Comparison of ENCODE assay signal across 40 cellular contexts in genomic region chr5:66745297-66745696, GRCh38.
"Had no signal": no experiment of that assay in that cellular context is flagged by ENCODE, and none has a peak within 500 bp of the region (broad histone marks: within the 10 kb centered on the region; RNA-seq: fewer than 3 reads in every experiment).

No MANE protein-coding gene starts in this region.

- H3K27me3 Mint-ChIP-seq: activated naive CD8-positive, alpha-beta T cell treated with anti-CD3 and anti-CD28 coated beads, Interleukin-2, amount 10 ng/mL, durations not matched to agents 7 days and 5 days; brain had no signal

- FAIRE-seq: astrocyte, bronchial epithelial cell had no signal

- H3K9me3 Mint-ChIP-seq: activated naive CD4-positive, alpha-beta T cell treated with anti-CD3 and anti-CD28 coated beads for 36 hours; activated naive CD4-positive, alpha-beta T cell treated with anti-CD3 and anti-CD28 coated beads, Interleukin-2, amount 10 ng/mL, durations not matched to agents 7 days and 5 days; activated naive CD4-positive, alpha-beta T cell treated with anti-CD3 and anti-CD28 coated beads, Interleukin-2, amount 50 U/mL, for 72 hours; activated naive CD8-positive, alpha-beta T cell treated with anti-CD3 and anti-CD28 coated beads for 36 hours; activated naive CD8-positive, alpha-beta T cell treated with anti-CD3 and anti-CD28 coated beads, Interleukin-2, amount 50 U/mL, for 24 hours; activated T-cell treated with anti-CD3 and anti-CD28 coated beads, Interleukin-2, amount 50 U/mL, for 24 hours; activated T-cell treated with anti-CD3 and anti-CD28 coated beads, Interleukin-2, amount 50 U/mL, for 4 hours; activated T-helper 1 cell treated with anti-CD3 and anti-CD28 coated beads, Interleukin-12 subunit alpha, Interleukin-12 subunit beta, Interleukin-2, Interleukin-4 antibody, amounts not matched to agents 30 ng/mL and 10 ng/mL and 1 ng/mL, durations not matched to agents 14 hours and 24 hours and 36 hours; activated T-helper 17 cell treated with anti-CD3 and anti-CD28 coated beads, Interleukin-2, amount 50 U/mL, for 72 hours; central memory CD8-positive, alpha-beta T cell had no signal

- DNase-seq: activated effector memory CD4-positive, alpha-beta T cell treated with anti-CD3 and anti-CD28 coated beads, Interleukin-2, amount 50 U/mL, for 16 hours; activated effector memory CD4-positive, alpha-beta T cell treated with Interleukin-2 at 50 U/mL for 16 hours; activated gamma-delta T cell; activated gamma-delta T cell treated with Interleukin-2 at 50 U/mL for 16 hours; activated naive CD4-positive, alpha-beta T cell; activated naive CD4-positive, alpha-beta T cell treated with anti-CD3 and anti-CD28 coated beads for 36 hours; activated naive CD4-positive, alpha-beta T cell treated with anti-CD3 and anti-CD28 coated beads, Interleukin-2, amount 10 ng/mL, durations not matched to agents 7 days and 5 days; activated naive CD4-positive, alpha-beta T cell treated with anti-CD3 and anti-CD28 coated beads, Interleukin-2, amount 50 U/mL, for 16 hours; activated naive CD4-positive, alpha-beta T cell treated with Interleukin-2 at 50 U/mL for 16 hours; activated naive CD8-positive, alpha-beta T cell treated with anti-CD3 and anti-CD28 coated beads for 36 hours; activated naive CD8-positive, alpha-beta T cell treated with anti-CD3 and anti-CD28 coated beads, Interleukin-2, amount 10 ng/mL, durations not matched to agents 7 days and 5 days; activated naive CD8-positive, alpha-beta T cell treated with anti-CD3 and anti-CD28 coated beads, Interleukin-2, amount 50 U/mL, for 24 hours; activated T-cell treated with anti-CD3 and anti-CD28 coated beads, Interleukin-2, amount 50 U/mL, for 1 hour; activated T-cell treated with anti-CD3 and anti-CD28 coated beads, Interleukin-2, amount 50 U/mL, for 24 hours; activated T-cell treated with anti-CD3 and anti-CD28 coated beads, Interleukin-2, amount 50 U/mL, for 4 hours; activated T-cell treated with anti-CD3 and anti-CD28 coated beads, Interleukin-2, amount 50 U/mL, for 48 hours; activated T-cell treated with anti-CD3 and anti-CD28 coated beads, Interleukin-2, amount 50 U/mL, for 72 hours; adrenal gland; amniotic stem cell; amygdala; anterior cingulate cortex; aorta; body of pancreas; brain microvascular endothelial cell; caudate nucleus; central memory CD4-positive, alpha-beta T cell; cerebellar nuclear complex had no signal

- H3K27ac ChIP-seq: adrenal gland, ascending aorta, body of pancreas, brain microvascular endothelial cell, breast epithelium, cardiac muscle cell had no signal

- H3K4me3 ChIP-seq: adrenal gland, ascending aorta, body of pancreas, breast epithelium, cardiac muscle cell had no signal

- H3K4me1 ChIP-seq: ascending aorta, breast epithelium had no signal

- H3K4me3 Mint-ChIP-seq: activated naive CD4-positive, alpha-beta T cell treated with anti-CD3 and anti-CD28 coated beads for 36 hours; activated naive CD4-positive, alpha-beta T cell treated with anti-CD3 and anti-CD28 coated beads, Interleukin-2, amount 10 ng/mL, durations not matched to agents 7 days and 5 days; activated naive CD4-positive, alpha-beta T cell treated with anti-CD3 and anti-CD28 coated beads, Interleukin-2, amount 50 U/mL, for 24 hours; activated naive CD8-positive, alpha-beta T cell; activated naive CD8-positive, alpha-beta T cell treated with anti-CD3 and anti-CD28 coated beads for 36 hours; activated naive CD8-positive, alpha-beta T cell treated with anti-CD3 and anti-CD28 coated beads, Interleukin-2, amount 10 ng/mL, durations not matched to agents 7 days and 5 days; activated naive CD8-positive, alpha-beta T cell treated with anti-CD3 and anti-CD28 coated beads, Interleukin-2, amount 50 U/mL, for 24 hours; activated T-cell treated with anti-CD3 and anti-CD28 coated beads, Interleukin-2, amount 50 U/mL, for 24 hours; activated T-cell treated with anti-CD3 and anti-CD28 coated beads, Interleukin-2, amount 50 U/mL, for 4 hours; activated T-cell treated with anti-CD3 and anti-CD28 coated beads, Interleukin-2, amount 50 U/mL, for 72 hours; activated T-helper 1 cell treated with anti-CD3 and anti-CD28 coated beads, Interleukin-12 subunit alpha, Interleukin-12 subunit beta, Interleukin-2, Interleukin-4 antibody, amounts not matched to agents 30 ng/mL and 10 ng/mL and 1 ng/mL, durations not matched to agents 14 hours and 24 hours and 36 hours; activated T-helper 17 cell treated with anti-CD3 and anti-CD28 coated beads, Interleukin-2, amount 50 U/mL, for 72 hours; brain; central memory CD8-positive, alpha-beta T cell had no signal

- H3K27ac Mint-ChIP-seq: activated naive CD4-positive, alpha-beta T cell treated with anti-CD3 and anti-CD28 coated beads for 36 hours; activated naive CD4-positive, alpha-beta T cell treated with anti-CD3 and anti-CD28 coated beads, Interleukin-2, amount 10 ng/mL, durations not matched to agents 7 days and 5 days; activated naive CD4-positive, alpha-beta T cell treated with anti-CD3 and anti-CD28 coated beads, Interleukin-2, amount 50 U/mL, for 24 hours; activated naive CD4-positive, alpha-beta T cell treated with anti-CD3 and anti-CD28 coated beads, Interleukin-2, amount 50 U/mL, for 72 hours; activated naive CD8-positive, alpha-beta T cell; activated naive CD8-positive, alpha-beta T cell treated with anti-CD3 and anti-CD28 coated beads for 36 hours; activated naive CD8-positive, alpha-beta T cell treated with anti-CD3 and anti-CD28 coated beads, Interleukin-2, amount 10 ng/mL, durations not matched to agents 7 days and 5 days; activated naive CD8-positive, alpha-beta T cell treated with anti-CD3 and anti-CD28 coated beads, Interleukin-2, amount 50 U/mL, for 24 hours; activated T-cell treated with anti-CD3 and anti-CD28 coated beads, Interleukin-2, amount 50 U/mL, for 24 hours; activated T-cell treated with anti-CD3 and anti-CD28 coated beads, Interleukin-2, amount 50 U/mL, for 72 hours; activated T-helper 1 cell treated with anti-CD3 and anti-CD28 coated beads, Interleukin-12 subunit alpha, Interleukin-12 subunit beta, Interleukin-2, Interleukin-4 antibody, amounts not matched to agents 30 ng/mL and 10 ng/mL and 1 ng/mL, durations not matched to agents 14 hours and 24 hours and 36 hours; activated T-helper 17 cell treated with anti-CD3 and anti-CD28 coated beads, Interleukin-2, amount 50 U/mL, for 72 hours; activated T-helper 2 cell treated with anti-CD3 and anti-CD28 coated beads, Interferon-gamma antibody, Interleukin-2, Interleukin-4, amounts not matched to agents 10 μg/mL and 5 μg/mL and 100 μg/mL, durations not matched to agents 14 hours and 24 hours and 36 hours; brain had no signal

- H3K27me3 ChIP-seq: adrenal gland, ascending aorta, body of pancreas, brain microvascular endothelial cell, breast epithelium, cardiac muscle cell had no signal

- H3K36me3 ChIP-seq: adrenal gland, ascending aorta, brain microvascular endothelial cell, breast epithelium, cardiac muscle cell had no signal

- H3K36me3 Mint-ChIP-seq: activated naive CD4-positive, alpha-beta T cell treated with anti-CD3 and anti-CD28 coated beads, Interleukin-2, amount 10 ng/mL, durations not matched to agents 7 days and 5 days; activated naive CD4-positive, alpha-beta T cell treated with anti-CD3 and anti-CD28 coated beads, Interleukin-2, amount 50 U/mL, for 24 hours; activated naive CD4-positive, alpha-beta T cell treated with anti-CD3 and anti-CD28 coated beads, Interleukin-2, amount 50 U/mL, for 72 hours; activated naive CD8-positive, alpha-beta T cell; activated naive CD8-positive, alpha-beta T cell treated with anti-CD3 and anti-CD28 coated beads for 36 hours; activated naive CD8-positive, alpha-beta T cell treated with anti-CD3 and anti-CD28 coated beads, Interleukin-2, amount 10 ng/mL, durations not matched to agents 7 days and 5 days; brain had no signal

- H3K9me3 ChIP-seq: adrenal gland, ascending aorta, body of pancreas, breast epithelium had no signal

- ATAC-seq: activated naive CD4-positive, alpha-beta T cell treated with anti-CD3 and anti-CD28 coated beads, Interleukin-2, amount 50 U/mL, for 72 hours; activated naive CD8-positive, alpha-beta T cell treated with anti-CD3 and anti-CD28 coated beads, Interleukin-2, amount 50 U/mL, for 24 hours; activated T-cell treated with anti-CD3 and anti-CD28 coated beads, Interleukin-2, amount 50 U/mL, for 4 hours; activated T-cell treated with anti-CD3 and anti-CD28 coated beads, Interleukin-2, amount 50 U/mL, for 72 hours; activated T-helper 17 cell treated with anti-CD3 and anti-CD28 coated beads, Interleukin-2, amount 50 U/mL, for 72 hours; body of pancreas had no signal

- H3K4me1 Mint-ChIP-seq: activated naive CD4-positive, alpha-beta T cell treated with anti-CD3 and anti-CD28 coated beads, Interleukin-2, amount 50 U/mL, for 24 hours; brain; central memory CD8-positive, alpha-beta T cell had no signal
